1 cellular context compared by ENCODE assay signal in the genomic region with DNA sequence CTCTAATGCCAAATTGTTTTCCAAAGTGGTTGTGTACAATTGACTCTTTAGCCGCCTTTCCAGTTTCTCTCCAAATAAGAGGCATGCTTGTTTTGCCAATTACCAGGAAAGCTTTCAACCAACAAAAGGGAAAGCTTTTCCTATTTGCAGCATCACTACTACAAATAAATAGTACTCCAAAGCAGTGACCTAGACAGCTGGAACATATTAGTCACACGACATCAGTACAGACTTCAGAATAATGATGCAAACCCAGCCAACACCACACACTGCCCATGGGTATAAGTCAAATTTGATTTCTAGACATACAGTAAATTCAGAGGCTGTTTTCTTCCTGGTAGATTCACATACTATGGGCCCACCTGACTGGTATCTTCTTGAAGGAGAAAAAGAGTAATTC.
TF ChIP-seq lines count a peak whose summit lies in the region.

No MANE protein-coding gene starts in this region.

TF ChIP-seq in K562, 482 proteins besides CTCF, POLR2A, EP300 and RAD21 (continued from another document):
- TF ChIP-seq, protein P1, sequence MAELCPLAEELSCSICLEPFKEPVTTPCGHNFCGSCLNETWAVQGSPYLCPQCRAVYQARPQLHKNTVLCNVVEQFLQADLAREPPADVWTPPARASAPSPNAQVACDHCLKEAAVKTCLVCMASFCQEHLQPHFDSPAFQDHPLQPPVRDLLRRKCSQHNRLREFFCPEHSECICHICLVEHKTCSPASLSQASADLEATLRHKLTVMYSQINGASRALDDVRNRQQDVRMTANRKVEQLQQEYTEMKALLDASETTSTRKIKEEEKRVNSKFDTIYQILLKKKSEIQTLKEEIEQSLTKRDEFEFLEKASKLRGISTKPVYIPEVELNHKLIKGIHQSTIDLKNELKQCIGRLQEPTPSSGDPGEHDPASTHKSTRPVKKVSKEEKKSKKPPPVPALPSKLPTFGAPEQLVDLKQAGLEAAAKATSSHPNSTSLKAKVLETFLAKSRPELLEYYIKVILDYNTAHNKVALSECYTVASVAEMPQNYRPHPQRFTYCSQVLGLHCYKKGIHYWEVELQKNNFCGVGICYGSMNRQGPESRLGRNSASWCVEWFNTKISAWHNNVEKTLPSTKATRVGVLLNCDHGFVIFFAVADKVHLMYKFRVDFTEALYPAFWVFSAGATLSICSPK (IDR thresholded peaks at IDR 0.05; ENCODE audit: borderline replicate concordance): no peak
- TF ChIP-seq, protein P2, sequence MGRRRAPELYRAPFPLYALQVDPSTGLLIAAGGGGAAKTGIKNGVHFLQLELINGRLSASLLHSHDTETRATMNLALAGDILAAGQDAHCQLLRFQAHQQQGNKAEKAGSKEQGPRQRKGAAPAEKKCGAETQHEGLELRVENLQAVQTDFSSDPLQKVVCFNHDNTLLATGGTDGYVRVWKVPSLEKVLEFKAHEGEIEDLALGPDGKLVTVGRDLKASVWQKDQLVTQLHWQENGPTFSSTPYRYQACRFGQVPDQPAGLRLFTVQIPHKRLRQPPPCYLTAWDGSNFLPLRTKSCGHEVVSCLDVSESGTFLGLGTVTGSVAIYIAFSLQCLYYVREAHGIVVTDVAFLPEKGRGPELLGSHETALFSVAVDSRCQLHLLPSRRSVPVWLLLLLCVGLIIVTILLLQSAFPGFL (CRISPR knock-in tag; IDR thresholded peaks at IDR 0.05): no peak
- no peak; the same call in 1 of the 2 replicates for TF ChIP-seq ARID1B (IDR thresholded peaks at IDR 0.05)
- TF ChIP-seq E4F1 (CRISPR knock-in tag; IDR thresholded peaks at IDR 0.05; ENCODE audit: borderline replicate concordance): no peak
- no peak for TF ChIP-seq RBM17 (IDR thresholded peaks at IDR 0.05; ENCODE audit: borderline replicate concordance, low read depth, low read length)
- no peak for TF ChIP-seq ZNF263 (CRISPR knock-in tag; IDR thresholded peaks at IDR 0.05; ENCODE audit: borderline replicate concordance)
- no peak for TF ChIP-seq E2F4 (CRISPR knock-in tag; IDR thresholded peaks at IDR 0.05; ENCODE audit: low read depth)
- TF ChIP-seq SP2 (IDR thresholded peaks at IDR 0.05; ENCODE audit: extremely low read depth, low read depth, low read length, poor library complexity, severe bottlenecking): no peak
- no peak for TF ChIP-seq HNRNPUL1 (IDR thresholded peaks at IDR 0.05; ENCODE audit: low read length)
- no peak for TF ChIP-seq BCOR (IDR thresholded peaks at IDR 0.05)
- TF ChIP-seq ZNF77 (CRISPR knock-in tag; IDR thresholded peaks at IDR 0.05): no peak
